2 cellular contexts compared by ENCODE assay signal in the genomic region with DNA sequence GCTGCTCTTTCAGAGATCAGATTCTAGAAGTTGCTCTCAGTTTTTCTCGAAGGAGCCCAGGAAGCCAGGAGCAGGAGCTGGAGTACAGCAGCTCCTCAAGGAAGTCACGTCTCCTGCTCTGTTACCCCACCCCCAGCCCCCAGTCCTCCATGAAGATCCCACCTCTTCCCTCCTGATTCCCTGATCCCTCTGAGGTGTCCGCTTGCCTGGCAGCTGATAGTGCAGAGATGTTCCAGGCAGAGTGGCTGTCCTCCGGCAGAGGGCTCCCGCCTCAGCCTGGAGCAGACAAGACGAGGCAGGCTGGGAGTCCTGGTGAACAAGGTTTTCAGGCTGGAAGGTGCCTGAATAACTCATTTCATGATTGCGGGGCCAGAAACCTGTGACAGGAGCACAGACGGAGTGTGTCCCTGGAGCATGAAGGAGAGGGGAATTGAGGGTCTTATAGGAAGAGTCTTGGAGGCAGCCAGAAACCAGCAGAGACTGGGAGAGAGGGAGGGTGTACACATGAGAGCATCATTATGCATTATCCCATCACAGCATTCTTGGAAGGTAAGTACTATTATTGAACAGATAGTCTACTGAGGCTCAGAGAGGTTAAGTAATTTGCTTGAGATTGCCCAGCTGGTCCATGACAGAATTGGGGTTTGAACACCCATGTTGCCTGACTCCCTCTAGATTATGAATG.
TF ChIP-seq lines count a peak whose summit lies in the region.

No MANE protein-coding gene starts in this region.

TF ChIP-seq in SK-N-SH, 30 proteins besides CTCF, POLR2A, EP300 and RAD21 (continued from another document and continues in another):
- TF ChIP-seq, protein P1, sequence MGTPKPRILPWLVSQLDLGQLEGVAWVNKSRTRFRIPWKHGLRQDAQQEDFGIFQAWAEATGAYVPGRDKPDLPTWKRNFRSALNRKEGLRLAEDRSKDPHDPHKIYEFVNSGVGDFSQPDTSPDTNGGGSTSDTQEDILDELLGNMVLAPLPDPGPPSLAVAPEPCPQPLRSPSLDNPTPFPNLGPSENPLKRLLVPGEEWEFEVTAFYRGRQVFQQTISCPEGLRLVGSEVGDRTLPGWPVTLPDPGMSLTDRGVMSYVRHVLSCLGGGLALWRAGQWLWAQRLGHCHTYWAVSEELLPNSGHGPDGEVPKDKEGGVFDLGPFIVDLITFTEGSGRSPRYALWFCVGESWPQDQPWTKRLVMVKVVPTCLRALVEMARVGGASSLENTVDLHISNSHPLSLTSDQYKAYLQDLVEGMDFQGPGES (IDR thresholded peaks at IDR 0.05; ENCODE audit: low read depth, low read length) = no peak
- TF ChIP-seq TCF12 (IDR thresholded peaks at IDR 0.05) (no peak; the same call in 1 of the 2 replicates), FOXM1 (IDR thresholded peaks at IDR 0.05; ENCODE audit: low read depth) (no peak), USF2 (IDR thresholded peaks at IDR 0.05; ENCODE audit: borderline replicate concordance, low read depth, low read length) (no peak), FOXJ3 (CRISPR knock-in tag; IDR thresholded peaks at IDR 0.05) (no peak), MEF2A (IDR thresholded peaks at IDR 0.05; ENCODE audit: borderline replicate concordance, low read depth) (no peak), ZBTB33 (IDR thresholded peaks at IDR 0.05; ENCODE audit: borderline replicate concordance, low read depth) (no peak), PBX3 (IDR thresholded peaks at IDR 0.05) (peak; percentile 35; the same call in 1 of the 2 replicates), SIN3A (IDR thresholded peaks at IDR 0.05; ENCODE audit: borderline replicate concordance, low read depth, low read length) (peak; percentile 70), NRF1 (IDR thresholded peaks at IDR 0.05; ENCODE audit: low read depth, low read length) (no peak), TEAD4 (IDR thresholded peaks at IDR 0.05; ENCODE audit: borderline replicate concordance, insufficient read depth) (no peak), USF1 (IDR thresholded peaks at IDR 0.05; ENCODE audit: borderline replicate concordance, low read depth) (no peak), SMC3 (IDR thresholded peaks at IDR 0.05; ENCODE audit: low read depth, low read length) (peak; percentile 94)
- TF ChIP-seq, protein P2, sequence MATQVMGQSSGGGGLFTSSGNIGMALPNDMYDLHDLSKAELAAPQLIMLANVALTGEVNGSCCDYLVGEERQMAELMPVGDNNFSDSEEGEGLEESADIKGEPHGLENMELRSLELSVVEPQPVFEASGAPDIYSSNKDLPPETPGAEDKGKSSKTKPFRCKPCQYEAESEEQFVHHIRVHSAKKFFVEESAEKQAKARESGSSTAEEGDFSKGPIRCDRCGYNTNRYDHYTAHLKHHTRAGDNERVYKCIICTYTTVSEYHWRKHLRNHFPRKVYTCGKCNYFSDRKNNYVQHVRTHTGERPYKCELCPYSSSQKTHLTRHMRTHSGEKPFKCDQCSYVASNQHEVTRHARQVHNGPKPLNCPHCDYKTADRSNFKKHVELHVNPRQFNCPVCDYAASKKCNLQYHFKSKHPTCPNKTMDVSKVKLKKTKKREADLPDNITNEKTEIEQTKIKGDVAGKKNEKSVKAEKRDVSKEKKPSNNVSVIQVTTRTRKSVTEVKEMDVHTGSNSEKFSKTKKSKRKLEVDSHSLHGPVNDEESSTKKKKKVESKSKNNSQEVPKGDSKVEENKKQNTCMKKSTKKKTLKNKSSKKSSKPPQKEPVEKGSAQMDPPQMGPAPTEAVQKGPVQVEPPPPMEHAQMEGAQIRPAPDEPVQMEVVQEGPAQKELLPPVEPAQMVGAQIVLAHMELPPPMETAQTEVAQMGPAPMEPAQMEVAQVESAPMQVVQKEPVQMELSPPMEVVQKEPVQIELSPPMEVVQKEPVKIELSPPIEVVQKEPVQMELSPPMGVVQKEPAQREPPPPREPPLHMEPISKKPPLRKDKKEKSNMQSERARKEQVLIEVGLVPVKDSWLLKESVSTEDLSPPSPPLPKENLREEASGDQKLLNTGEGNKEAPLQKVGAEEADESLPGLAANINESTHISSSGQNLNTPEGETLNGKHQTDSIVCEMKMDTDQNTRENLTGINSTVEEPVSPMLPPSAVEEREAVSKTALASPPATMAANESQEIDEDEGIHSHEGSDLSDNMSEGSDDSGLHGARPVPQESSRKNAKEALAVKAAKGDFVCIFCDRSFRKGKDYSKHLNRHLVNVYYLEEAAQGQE (IDR thresholded peaks at IDR 0.05; ENCODE audit: low read depth, low read length) = no peak
- TF ChIP-seq, protein P3, sequence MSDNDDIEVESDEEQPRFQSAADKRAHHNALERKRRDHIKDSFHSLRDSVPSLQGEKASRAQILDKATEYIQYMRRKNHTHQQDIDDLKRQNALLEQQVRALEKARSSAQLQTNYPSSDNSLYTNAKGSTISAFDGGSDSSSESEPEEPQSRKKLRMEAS (IDR thresholded peaks at IDR 0.05; ENCODE audit: low read depth) = 0 out of 2 replicates have a peak, but pooled peaks have one; percentile 43

TF ChIP-seq in liver, 16 proteins besides CTCF, POLR2A, EP300 and RAD21 (continued from another document):
- TF ChIP-seq, protein P2 (IDR thresholded peaks at IDR 0.05) = no peak
- TF ChIP-seq GABPA (IDR thresholded peaks at IDR 0.05 in 1 of 2, conservative IDR thresholded peaks at IDR 0.05 in 1 of 2) = no peak
- no peak for TF ChIP-seq SP1 (IDR thresholded peaks at IDR 0.05)
- no peak for TF ChIP-seq EGR1 (IDR thresholded peaks at IDR 0.05; ENCODE audit: low read depth in 2 of 2)
- TF ChIP-seq HNF4G (IDR thresholded peaks at IDR 0.05) = no peak
- TF ChIP-seq NR2F2 (IDR thresholded peaks at IDR 0.05) = no peak
- TF ChIP-seq TAF1 (conservative IDR thresholded peaks at IDR 0.05) = no peak
- no peak for TF ChIP-seq FOXA1 (IDR thresholded peaks at IDR 0.05)
- TF ChIP-seq, protein P3 (IDR thresholded peaks at IDR 0.05) = no peak
- TF ChIP-seq, protein P4, sequence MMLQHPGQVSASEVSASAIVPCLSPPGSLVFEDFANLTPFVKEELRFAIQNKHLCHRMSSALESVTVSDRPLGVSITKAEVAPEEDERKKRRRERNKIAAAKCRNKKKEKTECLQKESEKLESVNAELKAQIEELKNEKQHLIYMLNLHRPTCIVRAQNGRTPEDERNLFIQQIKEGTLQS (IDR thresholded peaks at IDR 0.05) = no peak
- no peak for TF ChIP-seq FOXA2 (IDR thresholded peaks at IDR 0.05)
- no peak for TF ChIP-seq JUND (IDR thresholded peaks at IDR 0.05)
- no peak for TF ChIP-seq HNF4A (conservative IDR thresholded peaks at IDR 0.05)
